Comparison of ENCODE assay signal across 1 cellular context in the genomic region with DNA sequence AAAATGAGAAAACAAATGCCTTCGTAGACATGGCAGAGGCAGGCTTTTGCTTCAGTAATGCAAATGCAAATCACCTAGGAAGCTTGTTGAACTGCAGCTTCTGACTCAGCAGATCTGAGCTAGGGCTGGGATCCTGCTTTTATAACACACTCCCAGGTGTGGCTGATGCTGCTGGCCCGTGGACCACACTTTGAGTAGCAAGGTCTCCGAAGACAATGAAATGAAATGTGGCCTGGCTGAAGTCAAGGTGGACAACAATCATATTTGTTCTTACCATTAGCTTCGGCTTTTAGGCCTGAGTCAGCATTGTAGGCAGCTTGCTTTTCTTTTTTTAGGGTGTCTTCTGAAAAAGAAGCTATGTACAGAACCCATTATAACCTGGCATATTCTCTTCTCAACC.
TF ChIP-seq lines count a peak whose summit lies in the region.

No MANE protein-coding gene starts in this region.

TF ChIP-seq in K562, 482 proteins besides CTCF, POLR2A, EP300 and RAD21:
- TF ChIP-seq MED1 (CRISPR knock-in tag; IDR thresholded peaks at IDR 0.05; ENCODE audit: borderline replicate concordance) (no peak), ZNF79 (CRISPR knock-in tag; IDR thresholded peaks at IDR 0.05; ENCODE audit: low read depth) (no peak), C11orf30 (IDR thresholded peaks at IDR 0.05; ENCODE audit: low read depth) (peak; percentile 71), CBFA2T2 (conservative IDR thresholded peaks at IDR 0.05) (no peak), ZBED1 (IDR thresholded peaks at IDR 0.05) (no peak), CEBPG (CRISPR knock-in tag; IDR thresholded peaks at IDR 0.05) (no peak), CEBPG (tag; conservative IDR thresholded peaks at IDR 0.05 in 1 of 2, IDR thresholded peaks at IDR 0.05 in 1 of 2) (no peak), ZNF316 (IDR thresholded peaks at IDR 0.05) (peak; percentile 75), TCF3 (CRISPR knock-in tag; IDR thresholded peaks at IDR 0.05) (no peak), MAFK (IDR thresholded peaks at IDR 0.05; ENCODE audit: low read length) (peak; percentile 10; the same call in 1 of the 2 replicates), TAF9B (IDR thresholded peaks at IDR 0.05; ENCODE audit: partially characterized antibody) (no peak), NRF1 (conservative IDR thresholded peaks at IDR 0.05 in 1 of 2, IDR thresholded peaks at IDR 0.05 in 1 of 2) (no peak), MECOM (CRISPR knock-in tag; IDR thresholded peaks at IDR 0.05) (no peak), NFE2 (IDR thresholded peaks at IDR 0.05; ENCODE audit: low read depth) (peak; percentile 55; the same call in 1 of the 2 replicates), MAFG (tag; conservative IDR thresholded peaks at IDR 0.05) (peak; percentile 47), COPS2 (conservative IDR thresholded peaks at IDR 0.05) (no peak)
- TF ChIP-seq, protein P1, sequence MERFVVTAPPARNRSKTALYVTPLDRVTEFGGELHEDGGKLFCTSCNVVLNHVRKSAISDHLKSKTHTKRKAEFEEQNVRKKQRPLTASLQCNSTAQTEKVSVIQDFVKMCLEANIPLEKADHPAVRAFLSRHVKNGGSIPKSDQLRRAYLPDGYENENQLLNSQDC (CRISPR knock-in tag; IDR thresholded peaks at IDR 0.05): no peak
- TF ChIP-seq, protein P2, sequence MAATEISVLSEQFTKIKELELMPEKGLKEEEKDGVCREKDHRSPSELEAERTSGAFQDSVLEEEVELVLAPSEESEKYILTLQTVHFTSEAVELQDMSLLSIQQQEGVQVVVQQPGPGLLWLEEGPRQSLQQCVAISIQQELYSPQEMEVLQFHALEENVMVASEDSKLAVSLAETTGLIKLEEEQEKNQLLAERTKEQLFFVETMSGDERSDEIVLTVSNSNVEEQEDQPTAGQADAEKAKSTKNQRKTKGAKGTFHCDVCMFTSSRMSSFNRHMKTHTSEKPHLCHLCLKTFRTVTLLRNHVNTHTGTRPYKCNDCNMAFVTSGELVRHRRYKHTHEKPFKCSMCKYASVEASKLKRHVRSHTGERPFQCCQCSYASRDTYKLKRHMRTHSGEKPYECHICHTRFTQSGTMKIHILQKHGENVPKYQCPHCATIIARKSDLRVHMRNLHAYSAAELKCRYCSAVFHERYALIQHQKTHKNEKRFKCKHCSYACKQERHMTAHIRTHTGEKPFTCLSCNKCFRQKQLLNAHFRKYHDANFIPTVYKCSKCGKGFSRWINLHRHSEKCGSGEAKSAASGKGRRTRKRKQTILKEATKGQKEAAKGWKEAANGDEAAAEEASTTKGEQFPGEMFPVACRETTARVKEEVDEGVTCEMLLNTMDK (IDR thresholded peaks at IDR 0.05; ENCODE audit: borderline replicate concordance, insufficient read depth, low read depth, low read length, poor library complexity, severe bottlenecking): no peak
